ENCODE assay signal across 27 cellular contexts in the genomic region with DNA sequence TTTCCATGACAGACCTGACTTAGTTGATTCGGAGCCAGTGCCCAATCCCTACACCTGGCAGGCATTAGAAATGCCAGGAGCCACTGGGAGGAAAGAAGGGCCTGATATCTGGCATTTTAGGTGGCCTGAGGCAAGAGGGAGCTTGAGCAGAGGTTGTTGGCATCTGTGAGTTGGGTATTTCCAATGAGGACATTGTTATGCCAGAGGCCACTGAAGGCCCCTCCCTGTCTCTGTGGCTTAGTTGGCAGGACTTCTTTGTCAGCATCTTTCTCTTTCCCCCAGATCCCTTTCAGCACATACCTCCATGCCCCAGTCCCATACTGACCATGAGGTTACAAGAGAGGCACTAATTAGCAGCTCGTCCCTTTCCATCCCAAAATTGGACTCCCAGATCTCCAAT.
"Had no signal": no experiment of that assay in that cellular context is flagged by ENCODE, and none has a peak within 500 bp of the region (broad histone marks: within the 10 kb centered on the region; RNA-seq: fewer than 3 reads in every experiment).

No MANE protein-coding gene starts in this region.

- H3K9me3 ChIP-seq: adrenal gland had no signal

- H3K36me3 ChIP-seq: adrenal gland had no signal

- H3K4me2 ChIP-seq: PC-9 had no signal

- H3K4me3 ChIP-seq: adrenal gland, PC-9, SK-N-MC had no signal

- H3K4me3 Mint-ChIP-seq: activated CD4-positive, alpha-beta T cell treated with anti-CD3 and anti-CD28 coated beads for 36 hours; activated CD8-positive, alpha-beta T cell treated with anti-CD3 and anti-CD28 coated beads, Interleukin-2, amount 10 ng/mL, durations not matched to agents 7 days and 5 days; activated naive CD8-positive, alpha-beta T cell treated with anti-CD3 and anti-CD28 coated beads, Interleukin-2, amount 10 ng/mL, durations not matched to agents 7 days and 5 days; T-cell had no signal

- H3K27ac Mint-ChIP-seq: activated CD4-positive, alpha-beta T cell treated with anti-CD3 and anti-CD28 coated beads for 36 hours; activated CD8-positive, alpha-beta T cell treated with anti-CD3 and anti-CD28 coated beads, Interleukin-2, amount 10 ng/mL, durations not matched to agents 7 days and 5 days; activated naive CD8-positive, alpha-beta T cell treated with anti-CD3 and anti-CD28 coated beads, Interleukin-2, amount 10 ng/mL, durations not matched to agents 7 days and 5 days; T-cell had no signal

- H3K4me1 Mint-ChIP-seq: activated CD4-positive, alpha-beta T cell treated with anti-CD3 and anti-CD28 coated beads for 36 hours; activated naive CD8-positive, alpha-beta T cell treated with anti-CD3 and anti-CD28 coated beads, Interleukin-2, amount 10 ng/mL, durations not matched to agents 7 days and 5 days had no signal

- H3K27ac ChIP-seq: adrenal gland, PC-9, SK-N-MC, VCaP had no signal

- ATAC-seq: activated CD4-positive, alpha-beta T cell treated with anti-CD3 and anti-CD28 coated beads for 36 hours; activated CD8-positive, alpha-beta T cell treated with anti-CD3 and anti-CD28 coated beads, Interleukin-2, amount 10 ng/mL, durations not matched to agents 7 days and 5 days; Right ventricle myocardium inferior; T-cell had no signal

- H3K36me3 Mint-ChIP-seq: activated naive CD8-positive, alpha-beta T cell treated with anti-CD3 and anti-CD28 coated beads, Interleukin-2, amount 10 ng/mL, durations not matched to agents 7 days and 5 days had no signal

- H3K4me1 ChIP-seq: adrenal gland had no signal

- H3K27me3 ChIP-seq: adrenal gland had no signal

- DNase-seq: activated CD4-positive, alpha-beta T cell treated with anti-CD3 and anti-CD28 coated beads for 36 hours; activated CD4-positive, alpha-beta T cell treated with anti-CD3 and anti-CD28 coated beads, Interleukin-2, amount 50 U/mL, for 1 hour; activated CD8-positive, alpha-beta memory T cell treated with anti-CD3 and anti-CD28 coated beads, Interleukin-2, amount 50 U/mL, for 48 hours; activated CD8-positive, alpha-beta T cell treated with anti-CD3 and anti-CD28 coated beads, Interleukin-2, amount 10 ng/mL, durations not matched to agents 7 days and 5 days; activated naive CD4-positive, alpha-beta T cell treated with anti-CD3 and anti-CD28 coated beads, Interleukin-2, amount 50 U/mL, for 16 hours; activated naive CD8-positive, alpha-beta T cell treated with anti-CD3 and anti-CD28 coated beads, Interleukin-2, amount 10 ng/mL, durations not matched to agents 7 days and 5 days; activated T-cell treated with anti-CD3 and anti-CD28 coated beads, Interleukin-2, amount 50 U/mL, for 1 hour; adrenal gland; anterior cingulate cortex; caudate nucleus; Kasumi-1; MV-4-11; NCI-H1092 treated with DMSO at 0.1 percent for 48 hours; NCI-H1417 treated with DMSO at 0.1 percent for 48 hours; NCI-H1694; NCI-H2029 treated with DMSO at 0.1 percent for 48 hours; NCI-H345; NCI-H510A; NCI-H526 treated with DMSO at 0.1 percent for 48 hours; NCI-H82; PC-9; T-cell; T-helper 2 cell; T1000 had no signal

- H3K27me3 Mint-ChIP-seq: activated CD4-positive, alpha-beta T cell treated with anti-CD3 and anti-CD28 coated beads for 36 hours; activated naive CD8-positive, alpha-beta T cell treated with anti-CD3 and anti-CD28 coated beads, Interleukin-2, amount 10 ng/mL, durations not matched to agents 7 days and 5 days; T-cell had no signal
